In the genomic region with DNA sequence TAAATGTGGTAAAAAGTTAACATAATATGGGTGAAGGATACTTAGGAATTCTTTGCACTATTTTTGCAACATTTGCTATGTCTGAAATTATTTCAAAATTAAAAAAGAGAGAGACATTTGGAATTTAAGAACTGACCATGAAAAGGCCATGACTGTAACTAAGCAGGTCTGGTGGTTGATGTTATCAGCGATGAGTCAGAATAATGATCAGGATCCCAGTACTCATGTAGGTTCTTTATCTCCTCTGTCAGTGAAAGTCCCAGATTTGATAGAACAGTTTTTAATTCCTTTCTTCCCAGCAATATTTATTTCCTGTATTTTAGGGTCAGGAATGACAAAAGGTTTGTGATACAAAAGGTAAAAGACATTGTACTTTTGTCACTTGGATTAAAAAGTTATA, we compare ENCODE assay signal across 16 cellular contexts.
DNase-seq lines count a peak whose midpoint lies in the region; ATAC-seq, FAIRE-seq and TF ChIP-seq lines count a peak whose summit lies in the region.
"Had no signal": no experiment of that assay in that cellular context is flagged by ENCODE, and none has a peak within 500 bp of the region (broad histone marks: within the 10 kb centered on the region; RNA-seq: fewer than 3 reads in every experiment).

No MANE protein-coding gene starts in this region.

- H2BK5ac ChIP-seq in neuronal stem cell (ENCODE audit: low read length), result no peak overlapping the region

- no peak overlapping the region for H2BK15ac ChIP-seq in neuronal stem cell (ENCODE audit: low read length)

- no peak for ATAC-seq in K562
- ATAC-seq: A549 had no signal

- WGBS in K562 (ENCODE audit: insufficient coverage, low coverage, missing lambda C conversion rate), result 0% methylated on average over 1 of the region's 1 CpG
- WGBS in neuronal stem cell (ENCODE audit: extremely low coverage in 2 of 2, insufficient read length in 2 of 2, insufficient replicate concordance in 1 of 2), 2 donors, result no CpG with 5 or more reads among the region's 1 CpG

- H3K9me1 ChIP-seq in K562 (ENCODE audit: control insufficient read depth, insufficient read depth, low read length), result no peaks in the 10 kb centered on the region

- H2BK120ac ChIP-seq in neuronal stem cell (ENCODE audit: low read depth, low read length), result no peak overlapping the region

- H2AFZ ChIP-seq in K562 (ENCODE audit: low read depth, low read length) (no peak overlapping the region), neuronal stem cell (ENCODE audit: low read length) (no peak overlapping the region)

- H3K79me1 ChIP-seq in neuronal stem cell (ENCODE audit: low read depth, low read length), result no peaks in the 10 kb centered on the region

- H2AK5ac ChIP-seq in neuronal stem cell (ENCODE audit: low read depth, low read length), result no peak overlapping the region

- no peak overlapping the region for H3K23ac ChIP-seq in neuronal stem cell (ENCODE audit: low read depth, low read length, poor library complexity)

- no peaks in the 10 kb centered on the region for H3K4me1 ChIP-seq in K562 (replicated peaks in 1 of 2; ENCODE audit: control insufficient read depth in 2 of 2, insufficient read depth in 2 of 2, low read length in 2 of 2)
- peaks cover 0 to 7% of the 10 kb centered on the region in 2 donors for H3K4me1 ChIP-seq in neuronal stem cell (ENCODE audit: control insufficient read depth in 2 of 2, insufficient read depth in 1 of 2, low read depth in 1 of 2, low read length in 2 of 2)
- H3K4me1 ChIP-seq: A549, Caco-2 had no signal

- H3K27me3 ChIP-seq in K562 (ENCODE audit: control insufficient read depth in 2 of 2, insufficient read depth in 2 of 2, low read length in 2 of 2) (no peaks in the 10 kb centered on the region), neuronal stem cell (ENCODE audit: control insufficient read depth in 3 of 3, insufficient read depth in 3 of 3, low read depth in 1 of 3, low read length in 3 of 3) (no peaks in the 10 kb centered on the region)

- intact Hi-C loops in K562 (cut with micrococcal nuclease), result no loop called here

- no peaks in the 10 kb centered on the region for H3K79me2 ChIP-seq in K562 (ENCODE audit: control insufficient read depth, insufficient read depth, low read length)

- H3K9me3 ChIP-seq in K562 (replicated peaks; ENCODE audit: control insufficient read depth, insufficient read depth, low read depth, low read length) (no peaks in the 10 kb centered on the region), neuronal stem cell (replicated peaks in 1 of 2; ENCODE audit: control insufficient read depth in 2 of 2, insufficient read depth in 1 of 2, low read depth in 1 of 2, low read length in 2 of 2) (no peaks in the 10 kb centered on the region)
- H3K9me3 ChIP-seq: A549, Caco-2 had no signal

- no TSS peak for BruUV-seq in K562 (replicated peaks; lab: Mats Ljungman, UMichigan)

- POLR2A ChIA-PET in K562 (lab: Yijun Ruan, JAX) (no interaction called here), RWPE1 (lab: Yijun Ruan, JAX; ENCODE audit: low non-redundant PET) (no interaction called here)

- TF ChIP-seq CTCF in K562 (IDR thresholded peaks at IDR 0.05 in 2 of 3, conservative IDR thresholded peaks at IDR 0.05 in 1 of 3; ENCODE audit: insufficient read depth in 2 of 3, low read depth in 1 of 3, low read length in 3 of 3) (no peak), RWPE1 (conservative IDR thresholded peaks at IDR 0.05; ENCODE audit: low read depth) (no peak)

- H4K20me1 ChIP-seq in K562 (replicated peaks; ENCODE audit: control insufficient read depth, insufficient read depth, low read length), result no peaks in the 10 kb centered on the region

- in situ Hi-C loops in K562 (cut with MboI), result no loop called here

- no peak overlapping the region for H3K14ac ChIP-seq in neuronal stem cell (ENCODE audit: low read length)

- H3K36me3 ChIP-seq in K562 (ENCODE audit: control insufficient read depth, insufficient read depth, low read length) (no peaks in the 10 kb centered on the region), neuronal stem cell (replicated peaks in 1 of 2; ENCODE audit: control insufficient read depth in 2 of 2, insufficient read depth in 2 of 2, low read length in 2 of 2) (no peaks in the 10 kb centered on the region)

- no peak for FAIRE-seq in K562 (lab: Jason Lieb, UNC)
- FAIRE-seq: A549 had no signal

- no peak overlapping the region for H3K4me3 ChIP-seq in K562
- no peak overlapping the region for H3K4me3 ChIP-seq in neuronal stem cell (ENCODE audit: low read length in 2 of 2)
- H3K4me3 ChIP-seq: A549 had no signal

- TF ChIP-seq POLR2A in K562 (conservative IDR thresholded peaks at IDR 0.05), result no peak

- no peak overlapping the region for H3K9ac ChIP-seq in K562 (ENCODE audit: insufficient read depth in 1 of 2, low read depth in 2 of 2, low read length in 2 of 2)
- no peak overlapping the region for H3K9ac ChIP-seq in neuronal stem cell (ENCODE audit: low read depth, low read length, poor library complexity)

- DNase-seq in EH (ENCODE audit: low read depth), result peak; percentile 26
- peak; percentile 85 for DNase-seq in M059J (ENCODE audit: low read depth)
- no peak for DNase-seq in K562 (ENCODE audit: extremely low read depth in 1 of 4, low spot score in 3 of 4)
- peak; percentile 59 for DNase-seq in iris pigment epithelial cell (ENCODE audit: low read depth)
- DNase-seq in RWPE1 (ENCODE audit: low spot score), result no peak
- no peak for DNase-seq in NCI-H1436 treated with DMSO at 0.1 percent for 48 hours (lab: John Stamatoyannopoulos, UW)
- no peak for DNase-seq in neuronal stem cell (ENCODE audit: low spot score)
- DNase-seq in cerebellar nuclear complex (lab: John Stamatoyannopoulos, UW), result no peak
- DNase-seq: AML-193, Caco-2, GF-D8, GOT3, NCI-H1417, NCI-H2029, NCI-H2171 treated with DMSO at 0.1 percent for 48 hours had no signal

- no peak overlapping the region for H2BK12ac ChIP-seq in neuronal stem cell (ENCODE audit: low read length)

- no peak overlapping the region for H3K27ac ChIP-seq in K562 (ENCODE audit: extremely low read depth, low read depth, low read length)
- no peak overlapping the region for H3K27ac ChIP-seq in RWPE1
- no peak overlapping the region for H3K27ac ChIP-seq in neuronal stem cell (replicated peaks; ENCODE audit: low read length)
- H3K27ac ChIP-seq: A549 had no signal

- H3K18ac ChIP-seq in neuronal stem cell (ENCODE audit: low read length), result no peak overlapping the region

- no peak overlapping the region for H4K91ac ChIP-seq in neuronal stem cell (ENCODE audit: low read depth, low read length, poor library complexity)

- CTCF ChIA-PET in K562 (lab: Yijun Ruan, JAX; ENCODE audit: low intra/inter-chr PET ratio) (no interaction called here), RWPE1 (lab: Yijun Ruan, JAX) (no interaction called here)

- H3K4me2 ChIP-seq in K562 (ENCODE audit: insufficient read depth, low read length) (no peak overlapping the region), neuronal stem cell (ENCODE audit: insufficient read depth, low read length, poor library complexity, severe bottlenecking) (no peak overlapping the region)
- H3K4me2 ChIP-seq: A549 had no signal

- TF ChIP-seq RAD21 in K562 (CRISPR knock-in tag; conservative IDR thresholded peaks at IDR 0.05 in 1 of 2, IDR thresholded peaks at IDR 0.05 in 1 of 2), result no peak

- TF ChIP-seq EP300 in K562 (IDR thresholded peaks at IDR 0.05; ENCODE audit: low read length), result no peak

- no peak overlapping the region for H4K8ac ChIP-seq in neuronal stem cell (ENCODE audit: low read depth, low read length)

- H3K4ac ChIP-seq in neuronal stem cell (ENCODE audit: low read length), result no peak overlapping the region

TF ChIP-seq in K562, 482 proteins besides CTCF, POLR2A, EP300 and RAD21:
- 0 out of 2 replicates have a peak, but pooled peaks have one; percentile 21 for TF ChIP-seq FOSL1 (tag; conservative IDR thresholded peaks at IDR 0.05)
- 0 out of 2 replicates have a peak, but pooled peaks have one; percentile 4 for TF ChIP-seq JUND (IDR thresholded peaks at IDR 0.05; ENCODE audit: borderline replicate concordance, low read depth, low read length)
- TF ChIP-seq JUND (tag; IDR thresholded peaks at IDR 0.05; ENCODE audit: borderline replicate concordance, low read depth, low read length), result no peak
- no peak for TF ChIP-seq ZNF311 (CRISPR knock-in tag; IDR thresholded peaks at IDR 0.05)
- TF ChIP-seq, protein P1, sequence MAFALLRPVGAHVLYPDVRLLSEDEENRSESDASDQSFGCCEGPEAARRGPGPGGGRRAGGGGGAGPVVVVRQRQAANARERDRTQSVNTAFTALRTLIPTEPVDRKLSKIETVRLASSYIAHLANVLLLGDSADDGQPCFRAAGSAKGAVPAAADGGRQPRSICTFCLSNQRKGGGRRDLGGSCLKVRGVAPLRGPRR (CRISPR knock-in tag; IDR thresholded peaks at IDR 0.05), result no peak
- no peak for TF ChIP-seq KLF16 (IDR thresholded peaks at IDR 0.05)
- TF ChIP-seq NFE2L1 (tag; IDR thresholded peaks at IDR 0.05; ENCODE audit: borderline replicate concordance, low read depth), result no peak
- TF ChIP-seq CBX8 (IDR thresholded peaks at IDR 0.05; ENCODE audit: borderline replicate concordance, extremely low read depth, low read depth, low read length, poor library complexity, severe bottlenecking), result no peak
- no peak for TF ChIP-seq POLR2G (IDR thresholded peaks at IDR 0.05; ENCODE audit: low read depth, low read length)

Comparison
In these comparisons a context has a peak if more than half of its experiments do, and no peak if none do; other contexts are left out.
1. DNase-seq: peak in EH (single experiment), M059J (single experiment) and iris pigment epithelial cell (single experiment); none in K562 (0 of 4), RWPE1 (single experiment), NCI-H1436 treated with DMSO at 0.1 percent for 48 hours (single experiment), neuronal stem cell (single experiment) and cerebellar nuclear complex (0 of 2).